ENCODE assay signal across 1 cellular context in genomic region chr12:67885370-67886169, GRCh38.
TF ChIP-seq lines count a peak whose summit lies in the region.

No MANE protein-coding gene starts in this region.

TF ChIP-seq in SK-N-SH, 30 proteins besides CTCF, POLR2A, EP300 and RAD21 (continued from another document):
- TF ChIP-seq, protein P1, sequence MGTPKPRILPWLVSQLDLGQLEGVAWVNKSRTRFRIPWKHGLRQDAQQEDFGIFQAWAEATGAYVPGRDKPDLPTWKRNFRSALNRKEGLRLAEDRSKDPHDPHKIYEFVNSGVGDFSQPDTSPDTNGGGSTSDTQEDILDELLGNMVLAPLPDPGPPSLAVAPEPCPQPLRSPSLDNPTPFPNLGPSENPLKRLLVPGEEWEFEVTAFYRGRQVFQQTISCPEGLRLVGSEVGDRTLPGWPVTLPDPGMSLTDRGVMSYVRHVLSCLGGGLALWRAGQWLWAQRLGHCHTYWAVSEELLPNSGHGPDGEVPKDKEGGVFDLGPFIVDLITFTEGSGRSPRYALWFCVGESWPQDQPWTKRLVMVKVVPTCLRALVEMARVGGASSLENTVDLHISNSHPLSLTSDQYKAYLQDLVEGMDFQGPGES (IDR thresholded peaks at IDR 0.05; ENCODE audit: low read depth, low read length): no peak
- TF ChIP-seq SIN3A (IDR thresholded peaks at IDR 0.05; ENCODE audit: borderline replicate concordance, low read depth, low read length): no peak
- no peak for TF ChIP-seq GABPA (IDR thresholded peaks at IDR 0.05; ENCODE audit: low read depth)
- no peak for TF ChIP-seq USF2 (IDR thresholded peaks at IDR 0.05; ENCODE audit: borderline replicate concordance, low read depth, low read length)
- TF ChIP-seq, protein P2, sequence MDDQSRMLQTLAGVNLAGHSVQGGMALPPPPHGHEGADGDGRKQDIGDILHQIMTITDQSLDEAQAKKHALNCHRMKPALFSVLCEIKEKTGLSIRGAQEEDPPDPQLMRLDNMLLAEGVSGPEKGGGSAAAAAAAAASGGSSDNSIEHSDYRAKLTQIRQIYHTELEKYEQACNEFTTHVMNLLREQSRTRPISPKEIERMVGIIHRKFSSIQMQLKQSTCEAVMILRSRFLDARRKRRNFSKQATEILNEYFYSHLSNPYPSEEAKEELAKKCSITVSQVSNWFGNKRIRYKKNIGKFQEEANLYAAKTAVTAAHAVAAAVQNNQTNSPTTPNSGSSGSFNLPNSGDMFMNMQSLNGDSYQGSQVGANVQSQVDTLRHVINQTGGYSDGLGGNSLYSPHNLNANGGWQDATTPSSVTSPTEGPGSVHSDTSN (IDR thresholded peaks at IDR 0.05): peak; percentile 83
- TF ChIP-seq NFIC (IDR thresholded peaks at IDR 0.05; ENCODE audit: borderline replicate concordance): peak; percentile 72
- peak; percentile 89 for TF ChIP-seq TEAD4 (IDR thresholded peaks at IDR 0.05; ENCODE audit: borderline replicate concordance, insufficient read depth)
- peak; percentile 56 for TF ChIP-seq POLR2AphosphoS5 (IDR thresholded peaks at IDR 0.05; ENCODE audit: low read depth, low read length)
- no peak for TF ChIP-seq RCOR1 (IDR thresholded peaks at IDR 0.05; ENCODE audit: low read length)
- no peak for TF ChIP-seq ELF1 (IDR thresholded peaks at IDR 0.05)
- TF ChIP-seq TCF12 (IDR thresholded peaks at IDR 0.05): peak; percentile 92
- no peak for TF ChIP-seq TAF1 (IDR thresholded peaks at IDR 0.05; ENCODE audit: borderline replicate concordance, low read depth, low read length)
- TF ChIP-seq NRF1 (IDR thresholded peaks at IDR 0.05; ENCODE audit: low read depth, low read length): no peak
- peak; percentile 61; the same call in 1 of the 2 replicates for TF ChIP-seq MEF2A (IDR thresholded peaks at IDR 0.05; ENCODE audit: borderline replicate concordance, low read depth)
